ENCODE assay signal across 1 cellular context in the genomic region with DNA sequence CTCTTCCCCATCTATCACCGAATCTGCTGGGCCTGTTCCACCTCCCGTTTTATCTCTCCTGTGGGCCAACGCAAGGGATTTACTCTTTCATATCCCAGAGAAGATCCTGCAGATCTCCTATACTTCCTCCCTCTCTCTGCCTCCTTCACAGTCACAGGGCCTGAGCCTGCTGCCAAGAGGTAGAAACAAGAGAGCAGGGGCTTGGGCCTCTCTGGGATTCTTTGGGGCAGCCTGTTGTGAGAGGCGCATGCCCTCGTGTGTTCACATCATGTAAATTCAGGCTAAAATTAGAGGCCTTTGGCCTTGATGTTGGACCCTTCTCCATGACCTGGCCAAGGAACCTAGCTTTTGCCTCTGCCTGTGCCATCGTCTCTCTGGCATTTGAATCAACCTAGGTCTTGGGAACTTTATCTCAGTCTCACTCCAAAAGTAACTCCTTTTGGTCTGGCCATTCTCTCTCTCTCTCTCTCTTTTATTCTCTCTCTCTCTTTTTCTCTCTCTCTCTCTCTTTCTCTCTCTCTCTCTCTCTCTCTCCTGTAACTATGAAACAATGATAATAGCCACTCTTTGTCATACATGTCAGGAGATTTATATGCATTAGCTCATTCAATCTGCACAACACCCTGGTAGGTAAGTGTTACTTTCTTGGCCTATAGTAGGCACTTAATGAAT.
TF ChIP-seq lines count a peak whose summit lies in the region.

No MANE protein-coding gene starts in this region.

TF ChIP-seq in K562, 482 proteins besides CTCF, POLR2A, EP300 and RAD21 (continued from another document):
- TF ChIP-seq, protein P1, sequence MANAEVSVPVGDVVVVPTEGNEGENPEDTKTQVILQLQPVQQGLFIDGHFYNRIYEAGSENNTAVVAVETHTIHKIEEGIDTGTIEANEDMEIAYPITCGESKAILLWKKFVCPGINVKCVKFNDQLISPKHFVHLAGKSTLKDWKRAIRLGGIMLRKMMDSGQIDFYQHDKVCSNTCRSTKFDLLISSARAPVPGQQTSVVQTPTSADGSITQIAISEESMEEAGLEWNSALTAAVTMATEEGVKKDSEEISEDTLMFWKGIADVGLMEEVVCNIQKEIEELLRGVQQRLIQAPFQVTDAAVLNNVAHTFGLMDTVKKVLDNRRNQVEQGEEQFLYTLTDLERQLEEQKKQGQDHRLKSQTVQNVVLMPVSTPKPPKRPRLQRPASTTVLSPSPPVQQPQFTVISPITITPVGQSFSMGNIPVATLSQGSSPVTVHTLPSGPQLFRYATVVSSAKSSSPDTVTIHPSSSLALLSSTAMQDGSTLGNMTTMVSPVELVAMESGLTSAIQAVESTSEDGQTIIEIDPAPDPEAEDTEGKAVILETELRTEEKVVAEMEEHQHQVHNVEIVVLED (CRISPR knock-in tag; IDR thresholded peaks at IDR 0.05) = no peak
- TF ChIP-seq POLR2AphosphoS5 (IDR thresholded peaks at IDR 0.05; ENCODE audit: control insufficient read depth, insufficient read depth, low read depth, low read length) = no peak
- no peak for TF ChIP-seq SMAD1 (IDR thresholded peaks at IDR 0.05; ENCODE audit: low read depth, low read length, partially characterized antibody)
- no peak for TF ChIP-seq RHOXF2B (CRISPR knock-in tag; conservative IDR thresholded peaks at IDR 0.05)
- TF ChIP-seq, protein P2, sequence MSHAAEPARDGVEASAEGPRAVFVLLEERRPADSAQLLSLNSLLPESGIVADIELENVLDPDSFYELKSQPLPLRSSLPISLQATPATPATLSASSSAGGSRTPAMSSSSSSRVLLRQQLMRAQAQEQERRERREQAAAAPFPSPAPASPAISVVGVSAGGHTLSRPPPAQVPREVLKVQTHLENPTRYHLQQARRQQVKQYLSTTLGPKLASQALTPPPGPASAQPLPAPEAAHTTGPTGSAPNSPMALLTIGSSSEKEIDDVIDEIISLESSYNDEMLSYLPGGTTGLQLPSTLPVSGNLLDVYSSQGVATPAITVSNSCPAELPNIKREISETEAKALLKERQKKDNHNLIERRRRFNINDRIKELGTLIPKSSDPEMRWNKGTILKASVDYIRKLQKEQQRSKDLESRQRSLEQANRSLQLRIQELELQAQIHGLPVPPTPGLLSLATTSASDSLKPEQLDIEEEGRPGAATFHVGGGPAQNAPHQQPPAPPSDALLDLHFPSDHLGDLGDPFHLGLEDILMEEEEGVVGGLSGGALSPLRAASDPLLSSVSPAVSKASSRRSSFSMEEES (CRISPR knock-in tag; IDR thresholded peaks at IDR 0.05) = no peak
- TF ChIP-seq, protein P3, sequence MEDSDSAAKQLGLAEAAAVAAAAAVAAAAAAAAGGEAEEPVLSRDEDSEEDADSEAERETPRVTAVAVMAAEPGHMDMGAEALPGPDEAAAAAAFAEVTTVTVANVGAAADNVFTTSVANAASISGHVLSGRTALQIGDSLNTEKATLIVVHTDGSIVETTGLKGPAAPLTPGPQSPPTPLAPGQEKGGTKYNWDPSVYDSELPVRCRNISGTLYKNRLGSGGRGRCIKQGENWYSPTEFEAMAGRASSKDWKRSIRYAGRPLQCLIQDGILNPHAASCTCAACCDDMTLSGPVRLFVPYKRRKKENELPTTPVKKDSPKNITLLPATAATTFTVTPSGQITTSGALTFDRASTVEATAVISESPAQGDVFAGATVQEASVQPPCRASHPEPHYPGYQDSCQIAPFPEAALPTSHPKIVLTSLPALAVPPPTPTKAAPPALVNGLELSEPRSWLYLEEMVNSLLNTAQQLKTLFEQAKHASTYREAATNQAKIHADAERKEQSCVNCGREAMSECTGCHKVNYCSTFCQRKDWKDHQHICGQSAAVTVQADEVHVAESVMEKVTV (CRISPR knock-in tag; IDR thresholded peaks at IDR 0.05) = no peak
- TF ChIP-seq, protein P4, sequence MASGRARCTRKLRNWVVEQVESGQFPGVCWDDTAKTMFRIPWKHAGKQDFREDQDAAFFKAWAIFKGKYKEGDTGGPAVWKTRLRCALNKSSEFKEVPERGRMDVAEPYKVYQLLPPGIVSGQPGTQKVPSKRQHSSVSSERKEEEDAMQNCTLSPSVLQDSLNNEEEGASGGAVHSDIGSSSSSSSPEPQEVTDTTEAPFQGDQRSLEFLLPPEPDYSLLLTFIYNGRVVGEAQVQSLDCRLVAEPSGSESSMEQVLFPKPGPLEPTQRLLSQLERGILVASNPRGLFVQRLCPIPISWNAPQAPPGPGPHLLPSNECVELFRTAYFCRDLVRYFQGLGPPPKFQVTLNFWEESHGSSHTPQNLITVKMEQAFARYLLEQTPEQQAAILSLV (tag; IDR thresholded peaks at IDR 0.05) = no peak
- no peak for TF ChIP-seq NFIX (CRISPR knock-in tag; IDR thresholded peaks at IDR 0.05; ENCODE audit: low read depth)
- TF ChIP-seq NRF1 (conservative IDR thresholded peaks at IDR 0.05 in 1 of 2, IDR thresholded peaks at IDR 0.05 in 1 of 2) = 0 out of 4 replicates have a peak, but pooled peaks of 1 of the 2 experiments have one; percentile 14
- TF ChIP-seq HDAC6 (IDR thresholded peaks at IDR 0.05; ENCODE audit: low read depth, low read length) = no peak
- TF ChIP-seq PHF8 (IDR thresholded peaks at IDR 0.05; ENCODE audit: borderline replicate concordance, low read length) = no peak
- peak; percentile 22; the same call in 1 of the 2 replicates for TF ChIP-seq STAG1 (CRISPR knock-in tag; IDR thresholded peaks at IDR 0.05; ENCODE audit: borderline replicate concordance)
- TF ChIP-seq ZNF75A (CRISPR knock-in tag; IDR thresholded peaks at IDR 0.05) = no peak
- no peak for TF ChIP-seq ZNF778 (CRISPR knock-in tag; IDR thresholded peaks at IDR 0.05)
